Comparison of ENCODE assay signal across 13 cellular contexts in the genomic region with DNA sequence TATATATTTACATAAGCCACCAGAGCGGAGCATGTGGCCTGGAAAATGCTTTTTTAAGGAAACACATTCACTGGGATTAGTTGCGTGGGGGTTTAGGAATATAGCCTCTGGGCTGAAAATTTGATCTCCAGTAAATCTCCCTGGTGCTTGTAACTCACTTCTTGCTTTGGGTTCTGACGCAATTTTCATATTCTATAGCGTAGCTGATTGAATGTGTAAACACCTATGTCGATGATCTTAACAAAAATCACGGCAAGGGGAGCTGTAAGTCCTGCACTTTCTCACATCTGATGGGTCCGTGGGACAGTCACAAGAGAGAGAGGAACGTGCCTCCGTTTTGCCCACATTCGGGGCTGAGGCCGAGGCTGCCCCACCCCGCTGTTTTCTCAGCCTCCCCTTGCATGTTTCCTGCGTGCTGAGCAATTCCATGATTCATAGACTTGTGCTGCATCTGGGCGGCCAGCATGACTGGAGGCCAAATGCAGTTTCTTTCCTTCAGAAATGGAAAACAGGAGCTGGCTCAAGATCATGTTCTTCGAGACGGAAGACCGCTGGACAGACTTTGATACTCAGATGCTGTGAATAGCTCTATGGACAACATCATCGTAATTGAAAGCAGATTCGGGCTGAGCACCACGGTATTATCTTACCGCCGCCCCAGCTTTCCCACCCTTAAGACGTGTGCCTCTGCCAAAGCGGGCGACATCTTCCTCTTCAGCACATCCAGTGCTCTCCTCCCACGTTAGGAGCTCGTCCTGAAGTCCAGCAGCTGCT.
A peak's percentile ranks its signal among the peaks of the same experiment; 100 is the strongest.
DNase-seq lines count a peak whose midpoint lies in the region; ATAC-seq and TF ChIP-seq lines count a peak whose summit lies in the region.
"Had no signal": no experiment of that assay in that cellular context is flagged by ENCODE, and none has a peak within 500 bp of the region (broad histone marks: within the 10 kb centered on the region; RNA-seq: fewer than 3 reads in every experiment).

No MANE protein-coding gene starts in this region.

- peak; percentile 24 for DNase-seq in GM04504 (ENCODE audit: low read depth)
- peak in 2 of 4 donors; percentile 19 to 32 for DNase-seq in body of pancreas
- DNase-seq in hepatocyte (ENCODE audit: low spot score), result peak; percentile 55
- DNase-seq in stromal cell of bone marrow (ENCODE audit: low read depth), result peak; percentile 79
- DNase-seq in NCI-H345 treated with DMSO at 0.1 percent for 48 hours (lab: John Stamatoyannopoulos, UW; ENCODE audit: unreplicated experiment), result no peak
- DNase-seq in substantia nigra (lab: John Stamatoyannopoulos, UW), result no peak
- DNase-seq in ecto neural progenitor cell (ENCODE audit: low spot score), result no peak
- DNase-seq: activated effector memory CD4-positive, alpha-beta T cell treated with Interleukin-2 at 50 U/mL for 16 hours; endodermal cell; GF-D8 had no signal

- H3K4me3 ChIP-seq in body of pancreas (no peak overlapping the region), hepatocyte (no peak overlapping the region)
- H3K4me3 ChIP-seq: K562, upper lobe of left lung had no signal

- intact Hi-C loops in body of pancreas (cut with DNase I), result no loop called here

- H2AFZ ChIP-seq in hepatocyte, result no peak overlapping the region

- H3K27me3 ChIP-seq in body of pancreas, result no peaks in the 10 kb centered on the region
- no peaks in the 10 kb centered on the region for H3K27me3 ChIP-seq in hepatocyte
- H3K27me3 ChIP-seq: upper lobe of left lung had no signal

- H3K4me2 ChIP-seq in hepatocyte, result peak overlapping the region; percentile 59

- H3K27ac ChIP-seq in body of pancreas (no peak overlapping the region), hepatocyte (peak overlapping the region; percentile 86), substantia nigra (ENCODE audit: low read depth, low read length, poor library complexity, severe bottlenecking) (no peak overlapping the region)
- H3K27ac ChIP-seq: upper lobe of left lung had no signal

- TF ChIP-seq CTCF in body of pancreas (IDR thresholded peaks at IDR 0.05) (no peak), hepatocyte (IDR thresholded peaks at IDR 0.05; ENCODE audit: poor library complexity) (no peak)

- H3K79me2 ChIP-seq in hepatocyte, result no peaks in the 10 kb centered on the region

- no peaks in the 10 kb centered on the region for H4K20me1 ChIP-seq in hepatocyte (ENCODE audit: insufficient read depth, poor library complexity, severe bottlenecking)

- H3K36me3 ChIP-seq in body of pancreas (replicated peaks in 1 of 2; ENCODE audit: insufficient read depth in 1 of 2, low read depth in 2 of 2) (no peaks in the 10 kb centered on the region), hepatocyte (replicated peaks; ENCODE audit: insufficient read depth, low read depth) (no peaks in the 10 kb centered on the region)
- H3K36me3 ChIP-seq: upper lobe of left lung had no signal

- H3K9me3 ChIP-seq in body of pancreas (peaks cover 0 to 5% (median 0%) of the 10 kb centered on the region in 3 donors), hepatocyte (ENCODE audit: low read depth) (no peaks in the 10 kb centered on the region)

- TF ChIP-seq POLR2A in body of pancreas (IDR thresholded peaks at IDR 0.05), result no peak

- ATAC-seq in body of pancreas (peak; percentile 53), HG03571 (IDR thresholded peaks at IDR 0.05; ENCODE audit: unreplicated experiment) (no peak)
- ATAC-seq: K562 had no signal

- H3K4me1 ChIP-seq in body of pancreas (no peaks in the 10 kb centered on the region), hepatocyte (ENCODE audit: insufficient read depth) (peaks cover 6% of the 10 kb centered on the region)
- H3K4me1 ChIP-seq: upper lobe of left lung had no signal

- 56 to 72% methylated on average over 26 to 27 of the region's 27 CpGs for WGBS in body of pancreas, 2 donors
- WGBS in hepatocyte (ENCODE audit: low lambda C conversion rate, missing lambda C conversion rate), result 60% methylated on average over 27 of the region's 27 CpGs

- H3K9me2 ChIP-seq in hepatocyte (replicated peaks; ENCODE audit: insufficient read depth), result no peaks in the 10 kb centered on the region

Comparison
In these comparisons a context has a peak if more than half of its experiments do, and no peak if none do; other contexts are left out.
1. DNase-seq: peak in GM04504 (single experiment), hepatocyte (single experiment) and stromal cell of bone marrow (single experiment); none in NCI-H345 treated with DMSO at 0.1 percent for 48 hours (single experiment), substantia nigra (0 of 49) and ecto neural progenitor cell (single experiment).